ENCODE assay signal across 19 cellular contexts in genomic region chr10:60853672-60854071, GRCh38.
"Had no signal": no experiment of that assay in that cellular context is flagged by ENCODE, and none has a peak within 500 bp of the region (broad histone marks: within the 10 kb centered on the region; RNA-seq: fewer than 3 reads in every experiment).

No MANE protein-coding gene starts in this region.

- DNase-seq: IMR-90, Karpas-422, KG1, NCI-H1092, NCI-H1105 treated with DMSO at 0.1 percent for 48 hours, NCI-H1417 treated with DMSO at 0.1 percent for 48 hours, NCI-H1694 treated with DMSO at 0.1 percent for 48 hours, NCI-H1930, NCI-H2081, NCI-H2107, NCI-H226, NCI-H446, NCI-H510A, NCI-H524 treated with DMSO at 0.1 percent for 48 hours, NCI-H774, RPMI8226, SHP77, SK-N-SH had no signal

- H3K27me3 ChIP-seq: MG63 had no signal

- H3K4me3 ChIP-seq: MG63 had no signal

- H3K36me3 ChIP-seq: MG63 had no signal

- H3K9ac ChIP-seq: SK-N-SH had no signal

- H3K9me3 ChIP-seq: MG63, SK-N-SH had no signal
